Comparison of ENCODE assay signal across 1 cellular context in the genomic region with DNA sequence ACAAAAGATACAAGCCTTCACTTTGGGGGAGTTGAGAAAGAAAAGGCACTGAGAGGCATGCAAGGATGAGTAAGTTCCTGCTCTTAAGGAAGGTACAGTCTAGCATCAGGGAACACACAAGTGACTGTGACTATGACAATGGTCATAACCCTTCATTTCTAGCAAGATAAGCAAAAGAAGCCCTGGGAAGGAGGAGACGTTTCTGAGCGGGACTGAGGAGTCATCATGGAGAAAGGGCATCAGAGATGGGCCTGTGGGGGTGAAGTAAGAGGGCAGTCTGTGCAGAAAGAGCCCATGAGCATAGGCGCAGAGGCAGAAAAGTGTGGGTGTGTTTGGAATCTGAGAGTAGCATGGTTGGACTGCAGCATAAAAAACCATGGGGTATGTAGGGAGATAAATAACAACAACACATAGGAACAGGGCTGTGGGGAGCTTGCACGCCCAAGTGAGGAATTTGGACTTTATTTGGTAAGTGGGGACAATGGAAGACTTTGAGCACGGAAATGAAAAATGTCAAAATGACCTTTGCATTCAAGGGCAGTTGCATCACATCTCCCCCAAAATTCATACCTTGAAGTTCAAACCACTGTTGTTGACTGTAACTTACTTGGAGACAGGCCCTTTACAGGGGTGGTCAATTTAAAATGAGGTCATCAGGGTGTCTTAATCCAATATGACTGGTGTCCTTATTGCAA.
TF ChIP-seq lines count a peak whose summit lies in the region.

No MANE protein-coding gene starts in this region.

TF ChIP-seq in GM23338, 12 proteins besides CTCF, POLR2A, EP300 and RAD21:
- TF ChIP-seq, protein P1, sequence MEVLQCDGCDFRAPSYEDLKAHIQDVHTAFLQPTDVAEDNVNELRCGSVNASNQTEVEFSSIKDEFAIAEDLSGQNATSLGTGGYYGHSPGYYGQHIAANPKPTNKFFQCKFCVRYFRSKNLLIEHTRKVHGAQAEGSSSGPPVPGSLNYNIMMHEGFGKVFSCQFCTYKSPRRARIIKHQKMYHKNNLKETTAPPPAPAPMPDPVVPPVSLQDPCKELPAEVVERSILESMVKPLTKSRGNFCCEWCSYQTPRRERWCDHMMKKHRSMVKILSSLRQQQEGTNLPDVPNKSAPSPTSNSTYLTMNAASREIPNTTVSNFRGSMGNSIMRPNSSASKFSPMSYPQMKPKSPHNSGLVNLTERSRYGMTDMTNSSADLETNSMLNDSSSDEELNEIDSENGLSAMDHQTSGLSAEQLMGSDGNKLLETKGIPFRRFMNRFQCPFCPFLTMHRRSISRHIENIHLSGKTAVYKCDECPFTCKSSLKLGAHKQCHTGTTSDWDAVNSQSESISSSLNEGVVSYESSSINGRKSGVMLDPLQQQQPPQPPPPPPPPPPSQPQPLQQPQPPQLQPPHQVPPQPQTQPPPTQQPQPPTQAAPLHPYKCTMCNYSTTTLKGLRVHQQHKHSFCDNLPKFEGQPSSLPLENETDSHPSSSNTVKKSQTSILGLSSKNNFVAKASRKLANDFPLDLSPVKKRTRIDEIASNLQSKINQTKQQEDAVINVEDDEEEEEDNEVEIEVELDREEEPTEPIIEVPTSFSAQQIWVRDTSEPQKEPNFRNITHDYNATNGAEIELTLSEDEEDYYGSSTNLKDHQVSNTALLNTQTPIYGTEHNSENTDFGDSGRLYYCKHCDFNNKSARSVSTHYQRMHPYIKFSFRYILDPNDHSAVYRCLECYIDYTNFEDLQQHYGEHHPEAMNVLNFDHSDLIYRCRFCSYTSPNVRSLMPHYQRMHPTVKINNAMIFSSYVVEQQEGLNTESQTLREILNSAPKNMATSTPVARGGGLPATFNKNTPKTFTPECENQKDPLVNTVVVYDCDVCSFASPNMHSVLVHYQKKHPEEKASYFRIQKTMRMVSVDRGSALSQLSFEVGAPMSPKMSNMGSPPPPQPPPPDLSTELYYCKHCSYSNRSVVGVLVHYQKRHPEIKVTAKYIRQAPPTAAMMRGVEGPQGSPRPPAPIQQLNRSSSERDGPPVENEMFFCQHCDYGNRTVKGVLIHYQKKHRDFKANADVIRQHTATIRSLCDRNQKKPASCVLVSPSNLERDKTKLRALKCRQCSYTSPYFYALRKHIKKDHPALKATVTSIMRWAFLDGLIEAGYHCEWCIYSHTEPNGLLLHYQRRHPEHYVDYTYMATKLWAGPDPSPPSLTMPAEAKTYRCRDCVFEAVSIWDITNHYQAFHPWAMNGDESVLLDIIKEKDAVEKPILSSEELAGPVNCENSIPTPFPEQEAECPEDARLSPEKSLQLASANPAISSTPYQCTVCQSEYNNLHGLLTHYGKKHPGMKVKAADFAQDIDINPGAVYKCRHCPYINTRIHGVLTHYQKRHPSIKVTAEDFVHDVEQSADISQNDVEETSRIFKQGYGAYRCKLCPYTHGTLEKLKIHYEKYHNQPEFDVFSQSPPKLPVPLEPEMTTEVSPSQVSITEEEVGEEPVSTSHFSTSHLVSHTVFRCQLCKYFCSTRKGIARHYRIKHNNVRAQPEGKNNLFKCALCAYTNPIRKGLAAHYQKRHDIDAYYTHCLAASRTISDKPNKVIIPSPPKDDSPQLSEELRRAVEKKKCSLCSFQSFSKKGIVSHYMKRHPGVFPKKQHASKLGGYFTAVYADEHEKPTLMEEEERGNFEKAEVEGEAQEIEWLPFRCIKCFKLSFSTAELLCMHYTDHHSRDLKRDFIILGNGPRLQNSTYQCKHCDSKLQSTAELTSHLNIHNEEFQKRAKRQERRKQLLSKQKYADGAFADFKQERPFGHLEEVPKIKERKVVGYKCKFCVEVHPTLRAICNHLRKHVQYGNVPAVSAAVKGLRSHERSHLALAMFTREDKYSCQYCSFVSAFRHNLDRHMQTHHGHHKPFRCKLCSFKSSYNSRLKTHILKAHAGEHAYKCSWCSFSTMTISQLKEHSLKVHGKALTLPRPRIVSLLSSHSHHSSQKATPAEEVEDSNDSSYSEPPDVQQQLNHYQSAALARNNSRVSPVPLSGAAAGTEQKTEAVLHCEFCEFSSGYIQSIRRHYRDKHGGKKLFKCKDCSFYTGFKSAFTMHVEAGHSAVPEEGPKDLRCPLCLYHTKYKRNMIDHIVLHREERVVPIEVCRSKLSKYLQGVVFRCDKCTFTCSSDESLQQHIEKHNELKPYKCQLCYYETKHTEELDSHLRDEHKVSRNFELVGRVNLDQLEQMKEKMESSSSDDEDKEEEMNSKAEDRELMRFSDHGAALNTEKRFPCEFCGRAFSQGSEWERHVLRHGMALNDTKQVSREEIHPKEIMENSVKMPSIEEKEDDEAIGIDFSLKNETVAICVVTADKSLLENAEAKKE (CRISPR knock-in tag; IDR thresholded peaks at IDR 0.05): no peak
- no peak for TF ChIP-seq STAT1 (IDR thresholded peaks at IDR 0.05; ENCODE audit: unreplicated experiment)
- TF ChIP-seq ZNF114 (CRISPR knock-in tag; IDR thresholded peaks at IDR 0.05): no peak
- TF ChIP-seq CREB1 (CRISPR knock-in tag; IDR thresholded peaks at IDR 0.05; ENCODE audit: low read depth): no peak
- no peak for TF ChIP-seq POLR2AphosphoS5 (IDR thresholded peaks at IDR 0.05; ENCODE audit: low read depth)
- TF ChIP-seq, protein P2, sequence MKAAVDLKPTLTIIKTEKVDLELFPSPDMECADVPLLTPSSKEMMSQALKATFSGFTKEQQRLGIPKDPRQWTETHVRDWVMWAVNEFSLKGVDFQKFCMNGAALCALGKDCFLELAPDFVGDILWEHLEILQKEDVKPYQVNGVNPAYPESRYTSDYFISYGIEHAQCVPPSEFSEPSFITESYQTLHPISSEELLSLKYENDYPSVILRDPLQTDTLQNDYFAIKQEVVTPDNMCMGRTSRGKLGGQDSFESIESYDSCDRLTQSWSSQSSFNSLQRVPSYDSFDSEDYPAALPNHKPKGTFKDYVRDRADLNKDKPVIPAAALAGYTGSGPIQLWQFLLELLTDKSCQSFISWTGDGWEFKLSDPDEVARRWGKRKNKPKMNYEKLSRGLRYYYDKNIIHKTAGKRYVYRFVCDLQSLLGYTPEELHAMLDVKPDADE (IDR thresholded peaks at IDR 0.05): no peak
- TF ChIP-seq, protein P3, sequence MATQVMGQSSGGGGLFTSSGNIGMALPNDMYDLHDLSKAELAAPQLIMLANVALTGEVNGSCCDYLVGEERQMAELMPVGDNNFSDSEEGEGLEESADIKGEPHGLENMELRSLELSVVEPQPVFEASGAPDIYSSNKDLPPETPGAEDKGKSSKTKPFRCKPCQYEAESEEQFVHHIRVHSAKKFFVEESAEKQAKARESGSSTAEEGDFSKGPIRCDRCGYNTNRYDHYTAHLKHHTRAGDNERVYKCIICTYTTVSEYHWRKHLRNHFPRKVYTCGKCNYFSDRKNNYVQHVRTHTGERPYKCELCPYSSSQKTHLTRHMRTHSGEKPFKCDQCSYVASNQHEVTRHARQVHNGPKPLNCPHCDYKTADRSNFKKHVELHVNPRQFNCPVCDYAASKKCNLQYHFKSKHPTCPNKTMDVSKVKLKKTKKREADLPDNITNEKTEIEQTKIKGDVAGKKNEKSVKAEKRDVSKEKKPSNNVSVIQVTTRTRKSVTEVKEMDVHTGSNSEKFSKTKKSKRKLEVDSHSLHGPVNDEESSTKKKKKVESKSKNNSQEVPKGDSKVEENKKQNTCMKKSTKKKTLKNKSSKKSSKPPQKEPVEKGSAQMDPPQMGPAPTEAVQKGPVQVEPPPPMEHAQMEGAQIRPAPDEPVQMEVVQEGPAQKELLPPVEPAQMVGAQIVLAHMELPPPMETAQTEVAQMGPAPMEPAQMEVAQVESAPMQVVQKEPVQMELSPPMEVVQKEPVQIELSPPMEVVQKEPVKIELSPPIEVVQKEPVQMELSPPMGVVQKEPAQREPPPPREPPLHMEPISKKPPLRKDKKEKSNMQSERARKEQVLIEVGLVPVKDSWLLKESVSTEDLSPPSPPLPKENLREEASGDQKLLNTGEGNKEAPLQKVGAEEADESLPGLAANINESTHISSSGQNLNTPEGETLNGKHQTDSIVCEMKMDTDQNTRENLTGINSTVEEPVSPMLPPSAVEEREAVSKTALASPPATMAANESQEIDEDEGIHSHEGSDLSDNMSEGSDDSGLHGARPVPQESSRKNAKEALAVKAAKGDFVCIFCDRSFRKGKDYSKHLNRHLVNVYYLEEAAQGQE (IDR thresholded peaks at IDR 0.05; ENCODE audit: unreplicated experiment): no peak
- no peak for TF ChIP-seq ZNF331 (CRISPR knock-in tag; IDR thresholded peaks at IDR 0.05; ENCODE audit: low read depth)
- no peak for TF ChIP-seq EZH2phosphoT487 (IDR thresholded peaks at IDR 0.05; ENCODE audit: unreplicated experiment)
- TF ChIP-seq NANOG (IDR thresholded peaks at IDR 0.05; ENCODE audit: borderline replicate concordance): no peak
- TF ChIP-seq JUNB (IDR thresholded peaks at IDR 0.05; ENCODE audit: unreplicated experiment): no peak
- TF ChIP-seq EZH2 (IDR thresholded peaks at IDR 0.05; ENCODE audit: low read depth, unreplicated experiment): no peak
